In genomic region chr3:44974406-44974805, GRCh38 we compare ENCODE assay signal across 8 cellular contexts. TPM values are rescaled to one million over a fixed set of nuclear protein-coding genes. Genes with fewer than 3 reads are reported as not detected.
DNase-seq lines count a peak whose midpoint lies in the region; ATAC-seq, FAIRE-seq and TF ChIP-seq lines count a peak whose summit lies in the region.

No MANE protein-coding gene starts in this region.

- H3K79me2 ChIP-seq in PC-3 (ENCODE audit: low read length) (peaks cover 97% of the 10 kb centered on the region), endothelial cell of umbilical vein (ENCODE audit: control insufficient read depth, insufficient read depth, low read length) (peaks cover 66% of the 10 kb centered on the region)

- peak overlapping the region; percentile 91; the same call in 1 of the 2 replicates for H3K9ac ChIP-seq in PC-3 (ENCODE audit: low read length)
- no peak overlapping the region for H3K9ac ChIP-seq in endothelial cell of umbilical vein (replicated peaks; ENCODE audit: extremely low read depth, insufficient read depth, low read length)

- TF ChIP-seq CTCF in PC-3 (conservative IDR thresholded peaks at IDR 0.05; ENCODE audit: low read depth, low read length) (no peak), endothelial cell of umbilical vein (IDR thresholded peaks at IDR 0.05; ENCODE audit: extremely low read depth in 1 of 2, insufficient read depth in 1 of 2, low read depth in 1 of 2, low read length in 2 of 2) (no peak), neutrophil (IDR thresholded peaks at IDR 0.05) (no peak), GM10248 (IDR thresholded peaks at IDR 0.05; ENCODE audit: control extremely low read depth, extremely low read depth, low read depth, missing control alignments) (no peak)

- no peaks in the 10 kb centered on the region for H3K9me2 ChIP-seq in PC-3 (replicated peaks; ENCODE audit: low read length)

- H3F3A ChIP-seq in PC-3 (ENCODE audit: low read length, unreplicated experiment), result no peaks in the 10 kb centered on the region

- no peak for TF ChIP-seq POLR2A in endothelial cell of umbilical vein (IDR thresholded peaks at IDR 0.05; ENCODE audit: low read depth, low read length)

- intact Hi-C loops in PC-3 (cut with micrococcal nuclease), result no loop called here
- intact Hi-C loops in endothelial cell of umbilical vein (cut with micrococcal nuclease), result loop anchor here (2.0 kb wide), 1 partner anchor 42 kb away; no protein-coding TSS in a partner anchor

- peaks cover 14% of the 10 kb centered on the region; the same call in 1 of the 2 replicates for H4K20me1 ChIP-seq in PC-3 (ENCODE audit: low read length)
- H4K20me1 ChIP-seq in endothelial cell of umbilical vein (replicated peaks; ENCODE audit: control insufficient read depth, extremely low read depth, insufficient read depth, low read length), result no peaks in the 10 kb centered on the region

- no peaks in the 10 kb centered on the region for H3K9me1 ChIP-seq in endothelial cell of umbilical vein (replicated peaks; ENCODE audit: control insufficient read depth, extremely low read depth, insufficient read depth, low read length)

- BruUV-seq in PC-3 (replicated peaks; lab: Mats Ljungman, UMichigan), result no TSS peak
- BruUV-seq in endothelial cell of umbilical vein (replicated peaks; lab: Mats Ljungman, UMichigan), result no TSS peak

- H3K27me3 ChIP-seq in PC-3 (ENCODE audit: low read length) (no peaks in the 10 kb centered on the region), endothelial cell of umbilical vein (ENCODE audit: control insufficient read depth in 2 of 2, insufficient read depth in 2 of 2, low read length in 2 of 2) (no peaks in the 10 kb centered on the region), neutrophil (no peaks in the 10 kb centered on the region)

- FAIRE-seq in endothelial cell of umbilical vein (lab: Jason Lieb, UNC) (no peak), RCC 7860 (lab: Jason Lieb, UNC) (no peak)

- H3K9me3 ChIP-seq in PC-3 (ENCODE audit: low read length), result no peaks in the 10 kb centered on the region
- H3K9me3 ChIP-seq in endothelial cell of umbilical vein (replicated peaks; ENCODE audit: control insufficient read depth, insufficient read depth, low read length), result no peaks in the 10 kb centered on the region
- no peaks in the 10 kb centered on the region for H3K9me3 ChIP-seq in neutrophil

- peak overlapping the region; percentile 96 for H3K4me3 ChIP-seq in GM08714 (ENCODE audit: low read length)
- peak overlapping the region; percentile 76 for H3K4me3 ChIP-seq in PC-3 (ENCODE audit: low read length)
- peak overlapping the region in 1 of 3 experiments; percentile 86 for H3K4me3 ChIP-seq in endothelial cell of umbilical vein (replicated peaks in 1 of 3; ENCODE audit: insufficient read depth in 1 of 3, low read depth in 1 of 3, low read length in 3 of 3)
- H3K4me3 ChIP-seq in neutrophil (ENCODE audit: low read depth in 1 of 2, low read length in 1 of 2), result peak overlapping the region; percentile 94 to 96

- no peak overlapping the region for H3K27ac ChIP-seq in PC-3 (ENCODE audit: low read length)
- H3K27ac ChIP-seq in endothelial cell of umbilical vein (ENCODE audit: insufficient read depth, low read depth, low read length), result no peak overlapping the region
- peak overlapping the region; percentile 90 for H3K27ac ChIP-seq in neutrophil

- no peak for DNase-seq in PC-3
- no peak for DNase-seq in endothelial cell of umbilical vein (ENCODE audit: low read depth, low spot score)
- DNase-seq in RCC 7860 (ENCODE audit: low spot score), result no peak
- DNase-seq in GM10248 (ENCODE audit: extremely low spot score), result no peak
- DNase-seq in NCI-H146 (lab: John Stamatoyannopoulos, UW), result no peak

- dilution Hi-C loops in endothelial cell of umbilical vein (cut with MboI; ENCODE audit: extremely low pct_ligation_motif_present, low sequenced_read_pairs), result no loop called here

- CTCF ChIA-PET in PC-3 (lab: Charles Lee) (no interaction called here), endothelial cell of umbilical vein (lab: Charles Lee) (no interaction called here), GM10248 (lab: Yijun Ruan, JAX) (interaction anchor here (0.9 kb wide), 1 partner anchor 9 kb away, joined by 3 read pairs; no protein-coding TSS in a partner anchor)

- peaks cover 44% of the 10 kb centered on the region for H3K4me1 ChIP-seq in PC-3 (ENCODE audit: insufficient read depth, low read length)
- H3K4me1 ChIP-seq in endothelial cell of umbilical vein (ENCODE audit: control insufficient read depth, extremely low read depth, insufficient read depth, low read length), result peaks cover 13% of the 10 kb centered on the region
- H3K4me1 ChIP-seq in neutrophil (ENCODE audit: control insufficient read depth in 1 of 2, insufficient read depth in 1 of 2, low read depth in 1 of 2, low read length in 1 of 2), result peaks cover 69 to 71% of the 10 kb centered on the region in 2 experiments

- POLR2A ChIA-PET in PC-3 (lab: Charles Lee; ENCODE audit: unreplicated experiment), result interaction anchor here (0.6 kb wide), 1 partner anchor 8 kb away, joined by 4 read pairs; no protein-coding TSS in a partner anchor
- POLR2A ChIA-PET in endothelial cell of umbilical vein (lab: Charles Lee), result interaction anchor here (0.8 kb wide), 1 partner anchor 29 kb away, joined by 3 read pairs; no protein-coding TSS in a partner anchor
- POLR2A ChIA-PET in GM10248 (lab: Yijun Ruan, JAX), result interaction anchor here (0.6 kb wide), 1 partner anchor 12 kb away, joined by 5 read pairs; no protein-coding TSS in a partner anchor

- H2AFZ ChIP-seq in PC-3 (ENCODE audit: low read length) (no peak overlapping the region), endothelial cell of umbilical vein (ENCODE audit: low read depth, low read length) (no peak overlapping the region)

- H3K36me3 ChIP-seq in PC-3 (ENCODE audit: low read depth, low read length), result no peaks in the 10 kb centered on the region; the same call in 1 of the 2 replicates
- no peaks in the 10 kb centered on the region for H3K36me3 ChIP-seq in endothelial cell of umbilical vein (ENCODE audit: control insufficient read depth in 2 of 2, extremely low read depth in 1 of 2, insufficient read depth in 2 of 2, low read length in 2 of 2)
- no peaks in the 10 kb centered on the region for H3K36me3 ChIP-seq in neutrophil

- no peak for ATAC-seq in PC-3
- ATAC-seq in HG02588 (IDR thresholded peaks at IDR 0.05; ENCODE audit: unreplicated experiment), result no peak

- peak overlapping the region; percentile 83 for H3K4me2 ChIP-seq in PC-3 (ENCODE audit: low read length)
- peak overlapping the region; percentile 51 for H3K4me2 ChIP-seq in endothelial cell of umbilical vein (ENCODE audit: insufficient read depth, low read length)

TF ChIP-seq in endothelial cell of umbilical vein, 7 proteins besides CTCF, POLR2A, EP300 and RAD21:
- TF ChIP-seq GATA2 (IDR thresholded peaks at IDR 0.05; ENCODE audit: insufficient read depth, insufficient read length, low read depth, low read length) (no peak), EZH2 (IDR thresholded peaks at IDR 0.05; ENCODE audit: borderline replicate concordance, low read depth, low read length, severe bottlenecking) (no peak), FOS (IDR thresholded peaks at IDR 0.05; ENCODE audit: borderline replicate concordance, insufficient read depth, low read length) (no peak), MYC (IDR thresholded peaks at IDR 0.05; ENCODE audit: low read depth, low read length) (no peak), MAX (IDR thresholded peaks at IDR 0.05; ENCODE audit: insufficient read depth, insufficient read length) (no peak), JUN (IDR thresholded peaks at IDR 0.05; ENCODE audit: borderline replicate concordance, insufficient read depth, insufficient read length, low read depth) (no peak), POLR2AphosphoS5 (IDR thresholded peaks at IDR 0.05; ENCODE audit: insufficient read depth, low read depth, low read length) (no peak)

RNA-seq across cellular contexts. Expression of gene ZDHHC3, which starts 1.6 kb away (rescaled TPM):
- total RNA-seq in PC-3 (2014; rRNA removed) (122 and 153 TPM in 2 replicates), endothelial cell of umbilical vein (62.4 and 62.7 TPM in 2 replicates)
- 97.1 and 131 TPM in 2 replicates for polyA plus RNA-seq in endothelial cell of umbilical vein
- polyA plus RNA-seq in endothelial cell of umbilical vein (2011; cell fraction: cytosol; rRNA removed), result 102 and 116 TPM in 2 replicates
- 95.9 and 110 TPM in 2 replicates for polyA plus RNA-seq in endothelial cell of umbilical vein (2011; cell fraction: nucleus; rRNA removed)
- polyA plus RNA-seq in endothelial cell of umbilical vein (2012), result 55.8 and 66.8 TPM in 2 replicates
- polyA minus RNA-seq in endothelial cell of umbilical vein, result 263 and 303 TPM in 2 replicates
- 51.7 TPM for polyA minus RNA-seq in endothelial cell of umbilical vein (2011; cell fraction: cytosol; rRNA and poly(A)+ RNA removed)
- polyA minus RNA-seq in endothelial cell of umbilical vein (2011; cell fraction: nucleus; rRNA and poly(A)+ RNA removed), result 60.0 and 67.5 TPM in 2 replicates

RNA-seq across cellular contexts. Expression of gene EXOSC7, which starts 1.6 kb away (rescaled TPM):
- total RNA-seq in PC-3 (2014; rRNA removed) (79.8 and 81.5 TPM in 2 replicates), endothelial cell of umbilical vein (44.5 and 46.2 TPM in 2 replicates)
- 35.3 and 53.8 TPM in 2 replicates for polyA plus RNA-seq in endothelial cell of umbilical vein
- 62.1 and 71.9 TPM in 2 replicates for polyA plus RNA-seq in endothelial cell of umbilical vein (2011; cell fraction: cytosol; rRNA removed)
- 50.0 and 63.3 TPM in 2 replicates for polyA plus RNA-seq in endothelial cell of umbilical vein (2011; cell fraction: nucleus; rRNA removed)
- polyA plus RNA-seq in endothelial cell of umbilical vein (2012), result 60.1 and 71.0 TPM in 2 replicates
- 42.3 and 48.3 TPM in 2 replicates for polyA minus RNA-seq in endothelial cell of umbilical vein
- 16.2 TPM for polyA minus RNA-seq in endothelial cell of umbilical vein (2011; cell fraction: cytosol; rRNA and poly(A)+ RNA removed)
- polyA minus RNA-seq in endothelial cell of umbilical vein (2011; cell fraction: nucleus; rRNA and poly(A)+ RNA removed), result 34.7 and 46.8 TPM in 2 replicates

RNA-seq across cellular contexts. Expression of gene CLEC3B, which starts 51.7 kb away (rescaled TPM):
- 1.8 TPM in 1 of 2 replicates, not detected in the other for total RNA-seq in PC-3 (2014; rRNA removed)
- not detected in 2 replicates for total RNA-seq in endothelial cell of umbilical vein
- polyA plus RNA-seq in endothelial cell of umbilical vein, result 1.8 and 3.2 TPM in 2 replicates
- polyA plus RNA-seq in endothelial cell of umbilical vein (2011; cell fraction: cytosol; rRNA removed), result 1.0 and 1.5 TPM in 2 replicates
- 0.18 and 0.91 TPM in 2 replicates for polyA plus RNA-seq in endothelial cell of umbilical vein (2011; cell fraction: nucleus; rRNA removed)
- polyA plus RNA-seq in endothelial cell of umbilical vein (2012), result 0.85 TPM in 1 of 2 replicates, not detected in the other
- 0.21 TPM in 1 of 2 replicates, not detected in the other for polyA minus RNA-seq in endothelial cell of umbilical vein
- not detected for polyA minus RNA-seq in endothelial cell of umbilical vein (2011; cell fraction: cytosol; rRNA and poly(A)+ RNA removed)
- polyA minus RNA-seq in endothelial cell of umbilical vein (2011; cell fraction: nucleus; rRNA and poly(A)+ RNA removed), result not detected in 2 replicates
